In genomic region chr6:127857051-127857637, GRCh38 we compare ENCODE assay signal across 19 cellular contexts. TPM values are rescaled to one million over a fixed set of nuclear protein-coding genes. Genes with fewer than 3 reads are reported as not detected.
A peak's percentile ranks its signal among the peaks of the same experiment; 100 is the strongest.
DNase-seq lines count a peak whose midpoint lies in the region; TF ChIP-seq lines count a peak whose summit lies in the region.
"Had no signal": no experiment of that assay in that cellular context is flagged by ENCODE, and none has a peak within 500 bp of the region (broad histone marks: within the 10 kb centered on the region; RNA-seq: fewer than 3 reads in every experiment).

No MANE protein-coding gene starts in this region.

- no peaks in the 10 kb centered on the region for H3K9me3 ChIP-seq in ascending aorta
- H3K9me3 ChIP-seq: left lung, mucosa of descending colon, right lobe of liver had no signal

- no peaks in the 10 kb centered on the region for H3K4me1 ChIP-seq in ascending aorta
- H3K4me1 ChIP-seq: left lung, right lobe of liver had no signal

- H3K27ac ChIP-seq in substantia nigra (ENCODE audit: low read depth, low read length, poor library complexity, severe bottlenecking), result peak overlapping the region; percentile 58
- H3K27ac ChIP-seq in ascending aorta, result no peak overlapping the region
- H3K27ac ChIP-seq: left lung, right lobe of liver had no signal

- H3K36me3 Mint-ChIP-seq in activated naive CD4-positive, alpha-beta T cell treated with anti-CD3 and anti-CD28 coated beads, Interleukin-2, amount 50 U/mL, for 24 hours, result peaks cover 15% of the 10 kb centered on the region

- H3K4me3 ChIP-seq in ascending aorta, result no peak overlapping the region
- H3K4me3 ChIP-seq: left lung, mucosa of descending colon, right lobe of liver had no signal

- H3K9me3 Mint-ChIP-seq in activated naive CD4-positive, alpha-beta T cell treated with anti-CD3 and anti-CD28 coated beads, Interleukin-2, amount 50 U/mL, for 24 hours, result no peaks in the 10 kb centered on the region

- no peak for DNase-seq in activated naive CD4-positive, alpha-beta T cell (lab: John Stamatoyannopoulos, UW)
- DNase-seq in NCI-H69 (lab: John Stamatoyannopoulos, UW) (peak; percentile 22), amniotic epithelial cell (ENCODE audit: low read depth) (peak; percentile 66), substantia nigra (lab: John Stamatoyannopoulos, UW) (no peak), ascending aorta (ENCODE audit: low spot score in 2 of 2) (no peak), retina (no peak), hippocampal formation (lab: John Stamatoyannopoulos, UW) (no peak)
- DNase-seq: activated CD4-positive, alpha-beta T cell treated with anti-CD3 and anti-CD28 coated beads, Interleukin-2, amount 10 ng/mL, durations not matched to agents 7 days and 5 days; COR-L47; foreskin melanocyte; left lung; mucosa of descending colon; NCI-H2081 treated with DMSO at 0.1 percent for 48 hours; NCI-H526; right lobe of liver; SIG-M5; stimulated activated CD4-positive, alpha-beta T cell treated with anti-CD3 and anti-CD28 coated beads, Interleukin-1b, Interleukin-23, amount 100 ng/mL, for 48 hours had no signal

- H3K27ac Mint-ChIP-seq in activated naive CD4-positive, alpha-beta T cell treated with anti-CD3 and anti-CD28 coated beads, Interleukin-2, amount 50 U/mL, for 24 hours, result peak overlapping the region; percentile 95

- H3K4me1 Mint-ChIP-seq in activated naive CD4-positive, alpha-beta T cell treated with anti-CD3 and anti-CD28 coated beads, Interleukin-2, amount 50 U/mL, for 24 hours, result peaks cover 74% of the 10 kb centered on the region

- no peaks in the 10 kb centered on the region for H3K27me3 Mint-ChIP-seq in activated naive CD4-positive, alpha-beta T cell treated with anti-CD3 and anti-CD28 coated beads, Interleukin-2, amount 50 U/mL, for 24 hours
- H3K27me3 Mint-ChIP-seq: activated CD4-positive, alpha-beta T cell treated with anti-CD3 and anti-CD28 coated beads, Interleukin-2, amount 10 ng/mL, durations not matched to agents 7 days and 5 days had no signal

- no peaks in the 10 kb centered on the region for H3K36me3 ChIP-seq in ascending aorta
- H3K36me3 ChIP-seq: left lung, right lobe of liver had no signal

- intact Hi-C loops in ascending aorta (cut with DNase I), result no loop called here

- H3K27me3 ChIP-seq in ascending aorta, result no peaks in the 10 kb centered on the region
- H3K27me3 ChIP-seq: left lung, right lobe of liver had no signal

- no peak for TF ChIP-seq CTCF in ascending aorta (IDR thresholded peaks at IDR 0.05)

- peak overlapping the region; percentile 39 for H3K4me3 Mint-ChIP-seq in activated naive CD4-positive, alpha-beta T cell treated with anti-CD3 and anti-CD28 coated beads, Interleukin-2, amount 50 U/mL, for 24 hours
- H3K4me3 Mint-ChIP-seq: activated CD4-positive, alpha-beta T cell treated with anti-CD3 and anti-CD28 coated beads, Interleukin-2, amount 10 ng/mL, durations not matched to agents 7 days and 5 days had no signal

RNA-seq across cellular contexts. Expression of gene THEMIS, which starts 43.7 kb away (rescaled TPM):
- not detected for total RNA-seq in ascending aorta
- total RNA-seq: endothelial cell of umbilical vein had no signal

Comparison
In these comparisons a context has a peak if more than half of its experiments do, and no peak if none do; other contexts are left out.
1. DNase-seq: peak in NCI-H69 (single experiment) and amniotic epithelial cell (single experiment); none in activated naive CD4-positive, alpha-beta T cell (0 of 4), substantia nigra (0 of 49), ascending aorta (0 of 2), retina (single experiment) and hippocampal formation (0 of 2).